ENCODE assay signal across 8 cellular contexts in the genomic region with DNA sequence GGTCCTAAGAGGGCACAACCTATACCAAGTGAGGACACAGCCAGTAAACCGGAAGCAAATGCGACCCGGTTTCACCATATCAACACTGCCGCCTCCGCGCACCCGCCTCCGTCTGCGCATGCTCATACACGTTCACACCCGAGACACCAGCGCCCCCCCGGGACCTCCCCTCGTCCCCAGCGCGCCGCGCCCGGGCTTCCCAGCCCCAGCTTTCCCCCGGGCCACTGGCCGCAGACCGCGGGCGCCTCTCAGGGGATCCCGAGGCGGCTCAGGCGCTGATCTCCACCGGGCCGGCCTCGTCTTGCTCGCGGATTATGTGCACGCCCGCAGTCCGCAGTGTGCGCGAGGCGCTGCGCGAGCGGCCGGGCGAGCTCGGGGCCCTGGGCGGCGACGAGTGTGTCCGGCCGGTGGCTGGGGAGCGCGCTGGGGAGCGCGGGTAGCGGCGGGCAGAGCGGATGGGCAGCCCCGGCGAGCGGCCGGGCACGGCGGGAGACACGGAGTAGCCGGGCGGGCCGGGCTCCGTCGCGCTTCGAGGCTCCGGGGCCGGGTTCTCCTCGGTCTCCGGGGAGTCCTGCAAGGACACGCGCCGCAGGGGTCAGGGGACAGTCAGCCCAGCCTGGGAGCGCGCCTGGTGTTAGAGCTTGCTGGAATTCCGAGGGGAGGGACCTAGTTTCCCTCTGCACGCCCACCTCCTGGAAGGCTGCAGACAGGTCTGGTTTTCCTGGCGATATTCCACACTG. TPM values are rescaled to one million over a fixed set of nuclear protein-coding genes. Genes with fewer than 3 reads are reported as not detected.
A peak's percentile ranks its signal among the peaks of the same experiment; 100 is the strongest.
DNase-seq lines count a peak whose midpoint lies in the region; ATAC-seq and TF ChIP-seq lines count a peak whose summit lies in the region.

No MANE protein-coding gene starts in this region.

- H3K4me3 Mint-ChIP-seq in nephron progenitor cell (peak overlapping the region; percentile 75), HFFc6 (no peak overlapping the region)

- no peak for TF ChIP-seq CTCF in nephron progenitor cell (IDR thresholded peaks at IDR 0.05)
- no peak for TF ChIP-seq CTCF in HFFc6 (IDR thresholded peaks at IDR 0.05)

- peak; percentile 68 for ATAC-seq in GM18909 (IDR thresholded peaks at IDR 0.05; ENCODE audit: poor library complexity, unreplicated experiment)

- H3K27ac Mint-ChIP-seq in nephron progenitor cell, result no peak overlapping the region
- H3K27ac Mint-ChIP-seq in HFFc6, result no peak overlapping the region

- H3K36me3 Mint-ChIP-seq in nephron progenitor cell (ENCODE audit: low read depth), result no peaks in the 10 kb centered on the region
- H3K36me3 Mint-ChIP-seq in HFFc6 (ENCODE audit: low read depth), result no peaks in the 10 kb centered on the region

- H3K27me3 Mint-ChIP-seq in nephron progenitor cell (ENCODE audit: low read depth, poor library complexity) (peaks cover 56% of the 10 kb centered on the region), HFFc6 (ENCODE audit: insufficient read depth) (peaks cover 2% of the 10 kb centered on the region)

- DNase-seq in NCI-H1930 (lab: John Stamatoyannopoulos, UW), result peak; percentile 60 to 73
- peak; percentile 81 to 85 for DNase-seq in activated T-cell treated with anti-CD3 and anti-CD28 coated beads, Interleukin-2, amount 50 U/mL, for 48 hours
- peak; percentile 43 for DNase-seq in fibroblast of peridontal ligament (ENCODE audit: extremely low read depth)
- DNase-seq in nephron progenitor cell, result peak; percentile 90
- DNase-seq in stimulated activated naive CD4-positive, alpha-beta T cell treated with Interleukin-2 at 50 U/mL for 16 hours (lab: John Stamatoyannopoulos, UW), result peak; percentile 61
- no peak for DNase-seq in A172 (ENCODE audit: low spot score)
- no peak for DNase-seq in HFFc6

- H3K4me1 Mint-ChIP-seq in nephron progenitor cell (peaks cover 3% of the 10 kb centered on the region), HFFc6 (ENCODE audit: low read depth) (peaks cover 16% of the 10 kb centered on the region)

- peaks cover 9% of the 10 kb centered on the region for H3K9me3 Mint-ChIP-seq in nephron progenitor cell
- H3K9me3 Mint-ChIP-seq in HFFc6, result no peaks in the 10 kb centered on the region

RNA-seq across cellular contexts. Expression of a gene that starts 2.0 kb away (rescaled TPM):
- not detected in 2 replicates for total RNA-seq in A172 (2014; rRNA removed; shearing (Covaris generic))
- total RNA-seq in HFFc6 (2021; fragmentation: NEBNext Ultra II Directional; extraction: Animal tissue kit (Norgen Biotek cat#: 25700)), result not detected

RNA-seq across cellular contexts. Expression of a gene that starts 14.8 kb away (rescaled TPM):
- not detected in 2 replicates for total RNA-seq in A172 (2014; rRNA removed; shearing (Covaris generic))
- total RNA-seq in HFFc6 (2021; fragmentation: NEBNext Ultra II Directional; extraction: Animal tissue kit (Norgen Biotek cat#: 25700)), result under 1 TPM in 1 of 6 experiments, not detected in 5; 0.31 TPM

RNA-seq across cellular contexts. Expression of a gene that starts 23.4 kb away (rescaled TPM):
- total RNA-seq in A172 (2014; rRNA removed; shearing (Covaris generic)), result 11.7 and 15.9 TPM in 2 replicates
- under 1 TPM; 0.46 to 0.63 (median 0.56) TPM for total RNA-seq in HFFc6 (2021; fragmentation: NEBNext Ultra II Directional; extraction: Animal tissue kit (Norgen Biotek cat#: 25700))

RNA-seq across cellular contexts. Expression of a gene that starts 33.0 kb away (rescaled TPM):
- total RNA-seq in A172 (2014; rRNA removed; shearing (Covaris generic)), result 3.7 and 4.1 TPM in 2 replicates
- 1 to 10 TPM; 1.3 to 3.2 (median 2.5) TPM for total RNA-seq in HFFc6 (2021; fragmentation: NEBNext Ultra II Directional; extraction: Animal tissue kit (Norgen Biotek cat#: 25700))

RNA-seq across cellular contexts. Expression of a gene that starts 55.8 kb away (rescaled TPM):
- 15.1 and 17.1 TPM in 2 replicates for total RNA-seq in A172 (2014; rRNA removed; shearing (Covaris generic))
- total RNA-seq in HFFc6 (2021; fragmentation: NEBNext Ultra II Directional; extraction: Animal tissue kit (Norgen Biotek cat#: 25700)), result 1 to 10 TPM; 1.9 to 3.3 (median 2.6) TPM

Comparison
In these comparisons a context has a peak if more than half of its experiments do, and no peak if none do; other contexts are left out.
1. DNase-seq: peak in NCI-H1930 (2 of 2), activated T-cell treated with anti-CD3 and anti-CD28 coated beads, Interleukin-2, amount 50 U/mL, for 48 hours (2 of 2), fibroblast of peridontal ligament (single experiment), nephron progenitor cell (single experiment) and stimulated activated naive CD4-positive, alpha-beta T cell treated with Interleukin-2 at 50 U/mL for 16 hours (single experiment); none in A172 (single experiment) and HFFc6 (single experiment).